Comparison of ENCODE assay signal across 22 cellular contexts in genomic region chr3:29338981-29339833, GRCh38. TPM values are rescaled to one million over a fixed set of nuclear protein-coding genes. Genes with fewer than 3 reads are reported as not detected.
DNase-seq lines count a peak whose midpoint lies in the region; ATAC-seq and TF ChIP-seq lines count a peak whose summit lies in the region.
"Had no signal": no experiment of that assay in that cellular context is flagged by ENCODE, and none has a peak within 500 bp of the region (broad histone marks: within the 10 kb centered on the region; RNA-seq: fewer than 3 reads in every experiment).

No MANE protein-coding gene starts in this region.

- H3K4me3 Mint-ChIP-seq in chondrocyte (ENCODE audit: unreplicated experiment) (no peak overlapping the region), mesothelial cell of epicardium (no peak overlapping the region), T-cell (no peak overlapping the region)
- H3K4me3 Mint-ChIP-seq: activated CD8-positive, alpha-beta T cell treated with anti-CD3 and anti-CD28 coated beads for 36 hours; CD4-positive, alpha-beta T cell; effector memory CD8-positive, alpha-beta T cell; natural killer cell treated with Interleukin-12 subunit alpha and Interleukin-12 subunit beta and Interleukin-15 and Interleukin-18, amount 100 ng/mL, for 72 hours had no signal

- H3K27ac Mint-ChIP-seq in chondrocyte (ENCODE audit: unreplicated experiment) (peak overlapping the region; percentile 87), mesothelial cell of epicardium (peak overlapping the region; percentile 75), T-cell (no peak overlapping the region)
- H3K27ac Mint-ChIP-seq: activated CD8-positive, alpha-beta T cell treated with anti-CD3 and anti-CD28 coated beads for 36 hours; CD4-positive, alpha-beta T cell; effector memory CD8-positive, alpha-beta T cell; natural killer cell treated with Interleukin-12 subunit alpha and Interleukin-12 subunit beta and Interleukin-15 and Interleukin-18, amount 100 ng/mL, for 72 hours had no signal

- POLR2A ChIA-PET in T-cell (lab: Charles Lee), result no interaction called here

- H3K36me3 Mint-ChIP-seq in chondrocyte (ENCODE audit: low read depth), result peaks cover 1% of the 10 kb centered on the region
- no peaks in the 10 kb centered on the region for H3K36me3 Mint-ChIP-seq in mesothelial cell of epicardium
- H3K36me3 Mint-ChIP-seq in T-cell, result no peaks in the 10 kb centered on the region
- H3K36me3 Mint-ChIP-seq: natural killer cell treated with Interleukin-12 subunit alpha and Interleukin-12 subunit beta and Interleukin-15 and Interleukin-18, amount 100 ng/mL, for 72 hours had no signal

- DNase-seq in A172 (ENCODE audit: low spot score), result peak; percentile 32
- peak; percentile 51 for DNase-seq in LHCN-M2 (ENCODE audit: low read depth)
- DNase-seq in chondrocyte (ENCODE audit: low spot score), result no peak
- DNase-seq in mesothelial cell of epicardium (ENCODE audit: low spot score in 2 of 2, unreplicated experiment in 2 of 2), result no peak
- DNase-seq in T-cell, result no peak
- no peak for DNase-seq in GM19238 (ENCODE audit: insufficient read length, low spot score)
- DNase-seq: activated CD8-positive, alpha-beta T cell treated with anti-CD3 and anti-CD28 coated beads for 36 hours; activated naive CD4-positive, alpha-beta T cell; activated T-cell treated with anti-CD3 and anti-CD28 coated beads, Interleukin-2, amount 50 U/mL, for 1 hour; amygdala; CD4-positive, alpha-beta T cell; DMS79; effector memory CD8-positive, alpha-beta T cell; heart right ventricle; NCI-H2029 treated with DMSO at 0.1 percent for 48 hours; SHP77; stimulated activated CD8-positive, alpha-beta memory T cell treated with anti-CD3 and anti-CD28 coated beads, Interleukin-4, amount 100 ng/mL, for 48 hours; T-helper 2 cell had no signal

- H3K4me1 Mint-ChIP-seq in chondrocyte (ENCODE audit: low read depth) (peaks cover 58% of the 10 kb centered on the region), mesothelial cell of epicardium (peaks cover 44% of the 10 kb centered on the region), T-cell (no peaks in the 10 kb centered on the region)

- CTCF ChIA-PET in T-cell (lab: Charles Lee), result no interaction called here

- no peaks in the 10 kb centered on the region for H3K9me3 Mint-ChIP-seq in chondrocyte (ENCODE audit: low read depth)
- no peaks in the 10 kb centered on the region for H3K9me3 Mint-ChIP-seq in mesothelial cell of epicardium
- no peaks in the 10 kb centered on the region for H3K9me3 Mint-ChIP-seq in T-cell
- H3K9me3 Mint-ChIP-seq: activated CD8-positive, alpha-beta T cell treated with anti-CD3 and anti-CD28 coated beads for 36 hours; CD4-positive, alpha-beta T cell; effector memory CD8-positive, alpha-beta T cell had no signal

- H3K27me3 Mint-ChIP-seq in chondrocyte (ENCODE audit: low read depth), result no peaks in the 10 kb centered on the region
- no peaks in the 10 kb centered on the region for H3K27me3 Mint-ChIP-seq in mesothelial cell of epicardium (ENCODE audit: low read depth)
- no peaks in the 10 kb centered on the region for H3K27me3 Mint-ChIP-seq in T-cell
- H3K27me3 Mint-ChIP-seq: activated CD8-positive, alpha-beta T cell treated with anti-CD3 and anti-CD28 coated beads for 36 hours; CD4-positive, alpha-beta T cell; effector memory CD8-positive, alpha-beta T cell; natural killer cell treated with Interleukin-12 subunit alpha and Interleukin-12 subunit beta and Interleukin-15 and Interleukin-18, amount 100 ng/mL, for 72 hours had no signal

- ATAC-seq in T-cell (replicated peaks in 1 of 4), result no peak
- ATAC-seq in HG02981 (IDR thresholded peaks at IDR 0.05; ENCODE audit: unreplicated experiment), result no peak
- ATAC-seq in HG02884 (IDR thresholded peaks at IDR 0.05; ENCODE audit: unreplicated experiment), result no peak
- ATAC-seq: activated CD8-positive, alpha-beta T cell treated with anti-CD3 and anti-CD28 coated beads for 36 hours; effector memory CD8-positive, alpha-beta T cell; K562; natural killer cell treated with Interleukin-12 subunit alpha and Interleukin-12 subunit beta and Interleukin-15 and Interleukin-18, amount 100 ng/mL, for 72 hours had no signal

- TF ChIP-seq CTCF in chondrocyte (IDR thresholded peaks at IDR 0.05), result no peak
- no peak for TF ChIP-seq CTCF in mesothelial cell of epicardium (IDR thresholded peaks at IDR 0.05; ENCODE audit: unreplicated experiment)

RNA-seq across cellular contexts. Expression of gene RBMS3, which starts 58.3 kb away (rescaled TPM):
- 12.3 and 14.9 TPM in 2 replicates for total RNA-seq in A172 (2014; rRNA removed; shearing (Covaris generic))
- 13.3 and 13.8 TPM in 2 replicates for total RNA-seq in LHCN-M2 (2014; rRNA removed)
- 11.7 TPM for polyA plus RNA-seq in LHCN-M2 (2012)
- 46.7 to 82.6 TPM (median 47.6 TPM) in 3 replicates for total RNA-seq in chondrocyte
- total RNA-seq in mesothelial cell of epicardium, result 42.5 to 46.3 TPM (median 45.4 TPM) in 3 replicates
- total RNA-seq in T-cell, result 1 to 10 TPM in 4 of 5 donors, under 1 TPM in 1; 0.62 to 2.9 (median 1.4) TPM
- polyA plus RNA-seq: K562 had no signal

Comparison
In these comparisons a context has a peak if more than half of its experiments do, and no peak if none do; other contexts are left out.
1. DNase-seq: peak in A172 (single experiment) and LHCN-M2 (single experiment); none in chondrocyte (single experiment), mesothelial cell of epicardium (0 of 2), T-cell (0 of 34) and GM19238 (single experiment).
2. H3K27ac Mint-ChIP-seq: peak in chondrocyte (single experiment) and mesothelial cell of epicardium (single experiment); none in T-cell (0 of 2).